ENCODE assay signal across 16 cellular contexts in genomic region chr15:58057559-58057958, GRCh38. TPM values are rescaled to one million over a fixed set of nuclear protein-coding genes. Genes with fewer than 3 reads are reported as not detected.
DNase-seq lines count a peak whose midpoint lies in the region; ATAC-seq and TF ChIP-seq lines count a peak whose summit lies in the region.
"Had no signal": no experiment of that assay in that cellular context is flagged by ENCODE, and none has a peak within 500 bp of the region (broad histone marks: within the 10 kb centered on the region; RNA-seq: fewer than 3 reads in every experiment).

No MANE protein-coding gene starts in this region.

- no peaks in the 10 kb centered on the region for H3K9me2 ChIP-seq in PC-3 (replicated peaks; ENCODE audit: low read length)

- H3K9me3 ChIP-seq in breast epithelium = no peaks in the 10 kb centered on the region
- H3K9me3 ChIP-seq in PC-3 (ENCODE audit: low read length) = no peaks in the 10 kb centered on the region
- H3K9me3 ChIP-seq: BLaER1 treated with 17β-estradiol and CSF1 and Interleukin-3, amounts not matched to agents 10 nM and 100 nM; SJSA1 had no signal

- no peaks in the 10 kb centered on the region for H3K4me1 ChIP-seq in breast epithelium
- peaks cover 9% of the 10 kb centered on the region for H3K4me1 ChIP-seq in PC-3 (ENCODE audit: insufficient read depth, low read length)
- H3K4me1 ChIP-seq: SJSA1 had no signal

- H3K36me3 ChIP-seq in breast epithelium (no peaks in the 10 kb centered on the region), PC-3 (ENCODE audit: low read depth, low read length) (no peaks in the 10 kb centered on the region)
- H3K36me3 ChIP-seq: BLaER1 treated with 17β-estradiol and CSF1 and Interleukin-3, amounts not matched to agents 10 nM and 100 nM; SJSA1 had no signal

- no peak for TF ChIP-seq CTCF in MCF 10A (IDR thresholded peaks at IDR 0.05; ENCODE audit: unreplicated experiment)
- no peak for TF ChIP-seq CTCF in breast epithelium (IDR thresholded peaks at IDR 0.05)
- TF ChIP-seq CTCF in PC-3 (conservative IDR thresholded peaks at IDR 0.05; ENCODE audit: low read depth, low read length) = no peak
- TF ChIP-seq CTCF in progenitor cell of endocrine pancreas (IDR thresholded peaks at IDR 0.05; ENCODE audit: unreplicated experiment) = no peak

- ATAC-seq in PC-3 = peak; percentile 99
- no peak for ATAC-seq in GM18511 (IDR thresholded peaks at IDR 0.05; ENCODE audit: unreplicated experiment)

- no TSS peak for BruUV-seq in MCF 10A (replicated peaks; lab: Mats Ljungman, UMichigan)
- BruUV-seq in PC-3 (replicated peaks; lab: Mats Ljungman, UMichigan) = no TSS peak

- POLR2A ChIA-PET in MCF 10A (lab: Yijun Ruan, JAX) = interaction anchor here (0.6 kb wide), 1 partner anchor 571 kb away, joined by 4 read pairs; no protein-coding TSS in a partner anchor
- POLR2A ChIA-PET in PC-3 (lab: Charles Lee; ENCODE audit: unreplicated experiment) = no interaction called here

- no peak overlapping the region for H3K27ac ChIP-seq in breast epithelium
- no peak overlapping the region for H3K27ac ChIP-seq in PC-3 (ENCODE audit: low read length)
- no peak overlapping the region for H3K27ac ChIP-seq in epithelial cell of prostate
- H3K27ac ChIP-seq: BLaER1 treated with 17β-estradiol and CSF1 and Interleukin-3, amounts not matched to agents 10 nM and 100 nM; SJSA1 had no signal

- H3K4me1 Mint-ChIP-seq in MCF 10A (ENCODE audit: insufficient read depth, unreplicated experiment) (peaks cover 8% of the 10 kb centered on the region), progenitor cell of endocrine pancreas (ENCODE audit: low read depth) (peaks cover 13% of the 10 kb centered on the region)
- H3K4me1 Mint-ChIP-seq: CD8-positive, alpha-beta memory T cell had no signal

- no peak overlapping the region for H3K4me2 ChIP-seq in PC-3 (ENCODE audit: low read length)

- H3K9ac ChIP-seq in PC-3 (ENCODE audit: low read length) = no peak overlapping the region
- H3K9ac ChIP-seq: BLaER1 treated with 17β-estradiol and CSF1 and Interleukin-3, amounts not matched to agents 10 nM and 100 nM had no signal

- H3K4me3 Mint-ChIP-seq in MCF 10A (ENCODE audit: unreplicated experiment) = no peak overlapping the region
- no peak overlapping the region for H3K4me3 Mint-ChIP-seq in progenitor cell of endocrine pancreas (ENCODE audit: low read depth)
- H3K4me3 Mint-ChIP-seq: CD8-positive, alpha-beta memory T cell had no signal

- H3K27me3 Mint-ChIP-seq in MCF 10A (ENCODE audit: insufficient read depth, unreplicated experiment) (no peaks in the 10 kb centered on the region), progenitor cell of endocrine pancreas (peaks cover 56% of the 10 kb centered on the region)

- no peaks in the 10 kb centered on the region for H4K20me1 ChIP-seq in PC-3 (ENCODE audit: low read length)
- H4K20me1 ChIP-seq: BLaER1 treated with 17β-estradiol and CSF1 and Interleukin-3, amounts not matched to agents 10 nM and 100 nM had no signal

- no peaks in the 10 kb centered on the region for H3K79me2 ChIP-seq in PC-3 (ENCODE audit: low read length)

- no peak overlapping the region for H2AFZ ChIP-seq in PC-3 (ENCODE audit: low read length)

- no peaks in the 10 kb centered on the region for H3F3A ChIP-seq in PC-3 (ENCODE audit: low read length, unreplicated experiment)

- DNase-seq in MCF 10A (ENCODE audit: unreplicated experiment) (peak; percentile 33), breast epithelium (ENCODE audit: low spot score in 2 of 2) (no peak), PC-3 (peak; percentile 68), epithelial cell of prostate (ENCODE audit: low read depth, low spot score) (peak; percentile 18), progenitor cell of endocrine pancreas (ENCODE audit: low spot score, unreplicated experiment) (no peak), NK-92 (lab: John Stamatoyannopoulos, UW; ENCODE audit: unreplicated experiment) (no peak), middle frontal gyrus (ENCODE audit: extremely low spot score, low spot score) (no peak)
- DNase-seq: CD8-positive, alpha-beta memory T cell; DMS 273 treated with DMSO at 0.1 percent for 48 hours; MM.1S; NCI-H1092 treated with DMSO at 0.1 percent for 48 hours; NCI-H345; NCI-H526 treated with DMSO at 0.1 percent for 48 hours had no signal

- CTCF ChIA-PET in MCF 10A (lab: Yijun Ruan, JAX) (interaction anchor here (0.6 to 1.2 kb wide), 4 partner anchors 9 to 325 kb away, joined by 3 to 5 read pairs (median 3); no protein-coding TSS in a partner anchor), PC-3 (lab: Charles Lee) (interaction anchor here (0.5 to 1.0 kb wide), 2 partner anchors 14 to 18 kb away, joined by 3 to 4 read pairs; no protein-coding TSS in a partner anchor)

- H3K27ac Mint-ChIP-seq in MCF 10A (ENCODE audit: low read depth, unreplicated experiment) (no peak overlapping the region), progenitor cell of endocrine pancreas (peak overlapping the region; percentile 62)
- H3K27ac Mint-ChIP-seq: CD8-positive, alpha-beta memory T cell had no signal

- H3K9me3 Mint-ChIP-seq in MCF 10A (ENCODE audit: unreplicated experiment) (no peaks in the 10 kb centered on the region), progenitor cell of endocrine pancreas (ENCODE audit: low read depth) (no peaks in the 10 kb centered on the region)

- TF ChIP-seq POLR2A in breast epithelium (IDR thresholded peaks at IDR 0.05) = no peak

- H3K4me3 ChIP-seq in breast epithelium (no peak overlapping the region), PC-3 (ENCODE audit: low read length) (no peak overlapping the region)
- H3K4me3 ChIP-seq: BLaER1 treated with 17β-estradiol and CSF1 and Interleukin-3, amounts not matched to agents 10 nM and 100 nM; SJSA1 had no signal

- H3K27me3 ChIP-seq in breast epithelium = peaks cover 0 to 6% of the 10 kb centered on the region in 2 donors
- H3K27me3 ChIP-seq in PC-3 (ENCODE audit: low read length) = peaks cover 6% of the 10 kb centered on the region; the same call in 1 of the 2 replicates
- H3K27me3 ChIP-seq: BLaER1 treated with 17β-estradiol and CSF1 and Interleukin-3, amounts not matched to agents 10 nM and 100 nM had no signal

- intact Hi-C loops in MCF 10A (cut with micrococcal nuclease) (no loop called here), breast epithelium (cut with DNase I; ENCODE audit: low total_unique reads) (no loop called here), PC-3 (cut with micrococcal nuclease) (loop anchor here (2.0 kb wide), 1 partner anchor 19 kb away; no protein-coding TSS in a partner anchor)

- H3K36me3 Mint-ChIP-seq in MCF 10A (ENCODE audit: insufficient read depth, unreplicated experiment) = no peaks in the 10 kb centered on the region
- no peaks in the 10 kb centered on the region for H3K36me3 Mint-ChIP-seq in progenitor cell of endocrine pancreas (ENCODE audit: insufficient read depth)
- H3K36me3 Mint-ChIP-seq: CD8-positive, alpha-beta memory T cell had no signal

RNA-seq across cellular contexts. Expression of gene ALDH1A2, which starts 8.0 kb away (rescaled TPM):
- total RNA-seq in MCF 10A (2022) (1.2 and 1.3 TPM in 2 replicates), breast epithelium (10 to 100 TPM in 2 of 3 donors, 1 to 10 TPM in 1; 6.1 to 19.6 (median 11.1) TPM), PC-3 (2014; rRNA removed) (0.22 and 2.2 TPM in 2 replicates), progenitor cell of endocrine pancreas (1.4 and 2.4 TPM in 2 replicates)
- total RNA-seq: SJSA1 had no signal

Comparison
In these comparisons a context has a peak if more than half of its experiments do, and no peak if none do; other contexts are left out.
1. DNase-seq: peak in MCF 10A (single experiment), PC-3 (single experiment) and epithelial cell of prostate (single experiment); none in breast epithelium (0 of 2), progenitor cell of endocrine pancreas (single experiment), NK-92 (single experiment) and middle frontal gyrus (single experiment).